Comparison of ENCODE assay signal across 32 cellular contexts in genomic region chr1:118993712-118994049, GRCh38. TPM values are rescaled to one million over a fixed set of nuclear protein-coding genes. Genes with fewer than 3 reads are reported as not detected.
DNase-seq lines count a peak whose midpoint lies in the region; ATAC-seq and TF ChIP-seq lines count a peak whose summit lies in the region.
"Had no signal": no experiment of that assay in that cellular context is flagged by ENCODE, and none has a peak within 500 bp of the region (broad histone marks: within the 10 kb centered on the region; RNA-seq: fewer than 3 reads in every experiment).

No MANE protein-coding gene starts in this region.

- no peaks in the 10 kb centered on the region for H3K9me2 ChIP-seq in GM23338 (ENCODE audit: insufficient read depth)

- H3K9me3 Mint-ChIP-seq in GM23338 (no peaks in the 10 kb centered on the region; the same call in 2 of the 3 replicates), activated B cell treated with CpG ODN at 0.5 μM for 24 hours (peaks cover 6% of the 10 kb centered on the region), nephron (no peaks in the 10 kb centered on the region), CD14-positive monocyte (peaks cover 0 to 31% (median 17%) of the 10 kb centered on the region in 7 donors)

- H3F3A ChIP-seq in GM23338 (replicated peaks; ENCODE audit: low read depth) = peaks cover 14% of the 10 kb centered on the region

- peaks cover 51% of the 10 kb centered on the region for H3K4me1 Mint-ChIP-seq in GM23338
- no peaks in the 10 kb centered on the region for H3K4me1 Mint-ChIP-seq in activated B cell treated with CpG ODN at 0.5 μM for 24 hours
- peaks cover 33% of the 10 kb centered on the region for H3K4me1 Mint-ChIP-seq in nephron
- peaks cover 4% of the 10 kb centered on the region for H3K4me1 Mint-ChIP-seq in CD14-positive monocyte
- H3K4me1 Mint-ChIP-seq: stimulated activated effector memory CD8-positive, alpha-beta T cell treated with anti-CD3 and anti-CD28 coated beads, Interleukin-12 subunit alpha, Interleukin-12 subunit beta, amount 100 ng/mL, for 72 hours had no signal

- no peaks in the 10 kb centered on the region; the same call in none of the 2 replicates for H4K20me1 ChIP-seq in GM23338 (replicated peaks; ENCODE audit: insufficient read depth)

- H3K4me3 ChIP-seq in GM23338 = peak overlapping the region; percentile 59; the same call in 1 of the 2 replicates
- H3K4me3 ChIP-seq: esophagus squamous epithelium, left lung, prostate gland, sigmoid colon, suprapubic skin had no signal

- no peak for DNase-seq in GM13976 (ENCODE audit: low spot score)
- DNase-seq in GM23338 (ENCODE audit: low spot score) = peak; percentile 55
- DNase-seq in activated B cell treated with CpG ODN at 0.5 μM for 24 hours = no peak
- no peak for DNase-seq in CD14-positive monocyte (ENCODE audit: low spot score)
- no peak for DNase-seq in hepatic stellate cell (ENCODE audit: low spot score)
- DNase-seq in cerebellum (ENCODE audit: low spot score) = no peak
- DNase-seq: activated CD8-positive, alpha-beta memory T cell treated with anti-CD3 and anti-CD28 coated beads, Interleukin-2, amount 50 U/mL, for 48 hours; activated effector memory CD4-positive, alpha-beta T cell treated with Interleukin-2 at 50 U/mL for 16 hours; activated naive CD8-positive, alpha-beta T cell treated with anti-CD3 and anti-CD28 coated beads, Interleukin-2, amount 10 ng/mL, durations not matched to agents 7 days and 5 days; C1 segment of cervical spinal cord; Caco-2; caudate nucleus; DMS79; esophagus squamous epithelium; GF-D8; hippocampal formation; left lung; mesenchymal stem cell; NCI-H1417 treated with DMSO at 0.1 percent for 48 hours; NCI-H2081 treated with DMSO at 0.1 percent for 48 hours; NCI-H345; RPMI8226; sigmoid colon; stimulated activated CD4-positive, alpha-beta T cell treated with anti-CD3 and anti-CD28 coated beads, Interleukin-4, amount 100 ng/mL, for 24 hours; T-helper 9 cell; WERI-Rb-1 had no signal

- H3K4me3 Mint-ChIP-seq in GM23338 = peak overlapping the region; percentile 37; the same call in 1 of the 3 replicates
- no peak overlapping the region for H3K4me3 Mint-ChIP-seq in activated B cell treated with CpG ODN at 0.5 μM for 24 hours
- peak overlapping the region; percentile 18 to 46 (median 43) for H3K4me3 Mint-ChIP-seq in nephron
- H3K4me3 Mint-ChIP-seq in CD14-positive monocyte = peak overlapping the region in 1 of 2 donors; percentile 78
- H3K4me3 Mint-ChIP-seq: activated naive CD8-positive, alpha-beta T cell treated with anti-CD3 and anti-CD28 coated beads, Interleukin-2, amount 10 ng/mL, durations not matched to agents 7 days and 5 days; stimulated activated effector memory CD8-positive, alpha-beta T cell treated with anti-CD3 and anti-CD28 coated beads, Interleukin-12 subunit alpha, Interleukin-12 subunit beta, amount 100 ng/mL, for 72 hours had no signal

- CTCF ChIA-PET in activated B cell treated with CpG ODN at 0.5 μM for 24 hours (lab: Charles Lee) = interaction anchor here (2.7 kb wide), 1 partner anchor 15 kb away, joined by 8 read pairs; no protein-coding TSS in a partner anchor

- in situ Hi-C loops in GM13976 (cut with MboI; ENCODE audit: low sequenced_read_pairs, unreplicated experiment) = no loop called here

- H3K4me2 ChIP-seq in GM23338 = peak overlapping the region; percentile 74
- H3K4me2 ChIP-seq: KMS-11 had no signal

- intact Hi-C loops in activated B cell treated with CpG ODN at 0.5 μM for 24 hours (cut with micrococcal nuclease) (loop anchor here (2.0 kb wide), 1 partner anchor 15 kb away; no protein-coding TSS in a partner anchor), CD14-positive monocyte (cut with micrococcal nuclease) (no loop called here)

- no peak overlapping the region for H2AFZ ChIP-seq in GM23338

- no peaks in the 10 kb centered on the region for H3K79me2 ChIP-seq in GM23338 (replicated peaks; ENCODE audit: insufficient read depth)

- TF ChIP-seq CTCF in GM13976 (IDR thresholded peaks at IDR 0.05; ENCODE audit: borderline replicate concordance, control extremely low read depth, extremely low read depth, insufficient read depth, missing control alignments) = peak; percentile 7
- peak; percentile 10 to 41; a peak in 2 of 4 replicates for TF ChIP-seq CTCF in GM23338 (conservative IDR thresholded peaks at IDR 0.05; ENCODE audit: low read depth in 2 of 2)
- no peak for TF ChIP-seq CTCF in activated B cell treated with CpG ODN at 0.5 μM for 24 hours (IDR thresholded peaks at IDR 0.05)
- no peak for TF ChIP-seq CTCF in nephron (IDR thresholded peaks at IDR 0.05; ENCODE audit: unreplicated experiment in 3 of 3)
- no peak for TF ChIP-seq CTCF in CD14-positive monocyte (IDR thresholded peaks at IDR 0.05)

- H3K36me3 Mint-ChIP-seq in GM23338 (ENCODE audit: low read depth) (no peaks in the 10 kb centered on the region), activated B cell treated with CpG ODN at 0.5 μM for 24 hours (ENCODE audit: low read depth) (no peaks in the 10 kb centered on the region), nephron (ENCODE audit: low read depth) (no peaks in the 10 kb centered on the region), CD14-positive monocyte (peaks cover 5 to 11% of the 10 kb centered on the region in 2 donors)
- H3K36me3 Mint-ChIP-seq: stimulated activated effector memory CD8-positive, alpha-beta T cell treated with anti-CD3 and anti-CD28 coated beads, Interleukin-12 subunit alpha, Interleukin-12 subunit beta, amount 100 ng/mL, for 72 hours had no signal

- H3K27me3 ChIP-seq in GM23338 (ENCODE audit: insufficient read depth) = peaks cover 100% of the 10 kb centered on the region

- H3K27ac Mint-ChIP-seq in GM23338 = no peak overlapping the region
- H3K27ac Mint-ChIP-seq in activated B cell treated with CpG ODN at 0.5 μM for 24 hours = peak overlapping the region; percentile 15
- H3K27ac Mint-ChIP-seq in nephron = no peak overlapping the region
- no peak overlapping the region for H3K27ac Mint-ChIP-seq in CD14-positive monocyte
- H3K27ac Mint-ChIP-seq: activated naive CD8-positive, alpha-beta T cell treated with anti-CD3 and anti-CD28 coated beads, Interleukin-2, amount 10 ng/mL, durations not matched to agents 7 days and 5 days; stimulated activated effector memory CD8-positive, alpha-beta T cell treated with anti-CD3 and anti-CD28 coated beads, Interleukin-12 subunit alpha, Interleukin-12 subunit beta, amount 100 ng/mL, for 72 hours had no signal

- H3K27me3 Mint-ChIP-seq in GM23338 (ENCODE audit: insufficient read depth, low read depth, poor library complexity) (peaks cover 100% of the 10 kb centered on the region), activated B cell treated with CpG ODN at 0.5 μM for 24 hours (peaks cover 80% of the 10 kb centered on the region), nephron (ENCODE audit: low read depth) (peaks cover 97% of the 10 kb centered on the region), CD14-positive monocyte (ENCODE audit: low read depth in 3 of 3) (peaks cover 97 to 100% (median 99%) of the 10 kb centered on the region in 3 donors)

- no peaks in the 10 kb centered on the region for H3K36me3 ChIP-seq in GM23338 (ENCODE audit: insufficient read depth)
- H3K36me3 ChIP-seq: esophagus squamous epithelium, left lung, prostate gland, sigmoid colon, suprapubic skin, WERI-Rb-1 had no signal

- no peak for ATAC-seq in GM23338
- no peak for ATAC-seq in activated B cell treated with CpG ODN at 0.5 μM for 24 hours (ENCODE audit: low read depth)
- ATAC-seq: left lung; stimulated activated effector memory CD8-positive, alpha-beta T cell treated with anti-CD3 and anti-CD28 coated beads, Interleukin-12 subunit alpha, Interleukin-12 subunit beta, amount 100 ng/mL, for 72 hours had no signal

- no peak overlapping the region for H3K27ac ChIP-seq in GM23338 (ENCODE audit: low read depth)
- H3K27ac ChIP-seq: esophagus squamous epithelium, KMS-11, left lung, prostate gland, sigmoid colon, suprapubic skin, WERI-Rb-1 had no signal

- peaks cover 52% of the 10 kb centered on the region for H3K4me1 ChIP-seq in GM23338 (ENCODE audit: insufficient read depth)
- H3K4me1 ChIP-seq: Caco-2, left lung, prostate gland had no signal

- POLR2A ChIA-PET in activated B cell treated with CpG ODN at 0.5 μM for 24 hours (lab: Charles Lee) = no interaction called here

TF ChIP-seq in GM23338, 12 proteins besides CTCF, POLR2A, EP300 and RAD21:
- TF ChIP-seq ZNF331 (CRISPR knock-in tag; IDR thresholded peaks at IDR 0.05; ENCODE audit: low read depth) (no peak), ZNF114 (CRISPR knock-in tag; IDR thresholded peaks at IDR 0.05) (no peak), ETS1 (IDR thresholded peaks at IDR 0.05) (no peak), EZH2 (IDR thresholded peaks at IDR 0.05; ENCODE audit: low read depth, unreplicated experiment) (peak; percentile 77)
TF ChIP-seq in GM23338: peak in this region for 1.

RNA-seq across cellular contexts. Expression of gene TBX15, which starts 5.5 kb away (rescaled TPM):
- 0.21 TPM in 1 of 2 replicates, not detected in the other for total RNA-seq in GM23338 (2014; rRNA removed; shearing (Covaris generic))
- polyA plus RNA-seq in GM23338 (2016; fragmentation: Nextera tagmentation; extraction: Ambion mirVana) (not detected in 2 replicates), CD14-positive monocyte (not detected)
- total RNA-seq in activated B cell treated with CpG ODN at 0.5 μM for 24 hours (0.09 and 0.15 TPM in 2 replicates), cerebellum (2.8 TPM)
- total RNA-seq: activated naive CD8-positive, alpha-beta T cell treated with anti-CD3 and anti-CD28 coated beads, Interleukin-2, amount 10 ng/mL, durations not matched to agents 7 days and 5 days; ureter had no signal

Comparison
In these comparisons a context has a peak if more than half of its experiments do, and no peak if none do; other contexts are left out.
1. CTCF ChIP-seq: peak in GM13976 (single experiment) and GM23338 (2 of 2); none in activated B cell treated with CpG ODN at 0.5 μM for 24 hours (single experiment), nephron (0 of 3) and CD14-positive monocyte (single experiment).